ENCODE assay signal across 15 cellular contexts in genomic region chr9:87194471-87194870, GRCh38.
DNase-seq lines count a peak whose midpoint lies in the region; ATAC-seq, FAIRE-seq and TF ChIP-seq lines count a peak whose summit lies in the region.
"Had no signal": no experiment of that assay in that cellular context is flagged by ENCODE, and none has a peak within 500 bp of the region (broad histone marks: within the 10 kb centered on the region; RNA-seq: fewer than 3 reads in every experiment).

No MANE protein-coding gene starts in this region.

- H3K4me1 ChIP-seq in body of pancreas, result no peaks in the 10 kb centered on the region
- no peaks in the 10 kb centered on the region for H3K4me1 ChIP-seq in left lung
- H3K4me1 ChIP-seq in thyroid gland, result peaks cover 7 to 16% of the 10 kb centered on the region in 2 donors
- H3K4me1 ChIP-seq: psoas muscle had no signal

- no peaks in the 10 kb centered on the region for H3K27me3 ChIP-seq in body of pancreas
- peaks cover 0 to 12% of the 10 kb centered on the region in 2 donors for H3K27me3 ChIP-seq in left lung
- no peaks in the 10 kb centered on the region for H3K27me3 ChIP-seq in thyroid gland
- H3K27me3 ChIP-seq: upper lobe of left lung had no signal

- H3K27me3 Mint-ChIP-seq in activated naive CD4-positive, alpha-beta T cell treated with anti-CD3 and anti-CD28 coated beads, Interleukin-2, amount 10 ng/mL, durations not matched to agents 7 days and 5 days, result peaks cover 12% of the 10 kb centered on the region

- no peak for TF ChIP-seq POLR2A in body of pancreas (IDR thresholded peaks at IDR 0.05)
- TF ChIP-seq POLR2A in thyroid gland (IDR thresholded peaks at IDR 0.05), result no peak

- H3K36me3 Mint-ChIP-seq in activated naive CD4-positive, alpha-beta T cell treated with anti-CD3 and anti-CD28 coated beads, Interleukin-2, amount 10 ng/mL, durations not matched to agents 7 days and 5 days, result no peaks in the 10 kb centered on the region

- peaks cover 4% of the 10 kb centered on the region for H3K4me1 Mint-ChIP-seq in activated naive CD4-positive, alpha-beta T cell treated with anti-CD3 and anti-CD28 coated beads, Interleukin-2, amount 10 ng/mL, durations not matched to agents 7 days and 5 days

- intact Hi-C loops in body of pancreas (cut with DNase I) (no loop called here), left lung (cut with DNase I) (no loop called here), thyroid gland (cut with DNase I) (no loop called here)

- no peak for FAIRE-seq in urothelium cell line (lab: Jason Lieb, UNC)

- TF ChIP-seq CTCF in HFF-Myc (IDR thresholded peaks at IDR 0.05; ENCODE audit: low read depth, low read length, missing control alignments), result no peak
- TF ChIP-seq CTCF in body of pancreas (IDR thresholded peaks at IDR 0.05), result no peak
- no peak for TF ChIP-seq CTCF in left lung (IDR thresholded peaks at IDR 0.05)
- no peak for TF ChIP-seq CTCF in thyroid gland (IDR thresholded peaks at IDR 0.05)

- no peak overlapping the region for H3K4me3 Mint-ChIP-seq in activated naive CD4-positive, alpha-beta T cell treated with anti-CD3 and anti-CD28 coated beads, Interleukin-2, amount 10 ng/mL, durations not matched to agents 7 days and 5 days
- H3K4me3 Mint-ChIP-seq: activated CD8-positive, alpha-beta T cell treated with anti-CD3 and anti-CD28 coated beads for 36 hours had no signal

- H3K9me3 ChIP-seq in body of pancreas (no peaks in the 10 kb centered on the region), left lung (no peaks in the 10 kb centered on the region), thyroid gland (no peaks in the 10 kb centered on the region)
- H3K9me3 ChIP-seq: psoas muscle, upper lobe of left lung had no signal

- no peaks in the 10 kb centered on the region for H3K9me3 Mint-ChIP-seq in activated naive CD4-positive, alpha-beta T cell treated with anti-CD3 and anti-CD28 coated beads, Interleukin-2, amount 10 ng/mL, durations not matched to agents 7 days and 5 days
- H3K9me3 Mint-ChIP-seq: activated CD8-positive, alpha-beta T cell treated with anti-CD3 and anti-CD28 coated beads for 36 hours had no signal

- 39 to 56% methylated on average over 4 of the region's 4 CpGs for WGBS in body of pancreas, 2 donors
- WGBS in thyroid gland, 2 donors, result 25% methylated on average over 4 of the region's 4 CpGs

- ATAC-seq in body of pancreas, result peak; percentile 52
- ATAC-seq in left lung, result peak; percentile 30
- no peak for ATAC-seq in HG02884 (IDR thresholded peaks at IDR 0.05; ENCODE audit: unreplicated experiment)
- ATAC-seq: activated CD8-positive, alpha-beta T cell treated with anti-CD3 and anti-CD28 coated beads for 36 hours; psoas muscle had no signal

- CTCF ChIA-PET in activated naive CD4-positive, alpha-beta T cell treated with anti-CD3 and anti-CD28 coated beads, Interleukin-2, amount 10 ng/mL, durations not matched to agents 7 days and 5 days (lab: Charles Lee), result no interaction called here

- H3K27ac ChIP-seq in body of pancreas (peak overlapping the region in 1 of 4 donors; percentile 1), left lung (peak overlapping the region in 1 of 2 donors; percentile 13), thyroid gland (peak overlapping the region in 2 of 3 donors; percentile 20 to 31)
- H3K27ac ChIP-seq: psoas muscle, upper lobe of left lung had no signal

- DNase-seq in HFF-Myc (ENCODE audit: extremely low read depth, low read depth) (peak; percentile 51), body of pancreas (no peak), left lung (no peak), thyroid gland (no peak), NCI-H187 (lab: John Stamatoyannopoulos, UW) (no peak), urothelium cell line (ENCODE audit: low spot score) (no peak)
- DNase-seq in activated naive CD4-positive, alpha-beta T cell treated with anti-CD3 and anti-CD28 coated beads, Interleukin-2, amount 10 ng/mL, durations not matched to agents 7 days and 5 days, result no peak
- DNase-seq: activated CD8-positive, alpha-beta T cell treated with anti-CD3 and anti-CD28 coated beads for 36 hours; DMS53; erythroblast; left cardiac atrium; NCI-H1694; psoas muscle; upper lobe of left lung had no signal

- H3K4me3 ChIP-seq in HFF-Myc (replicated peaks; ENCODE audit: low read depth, low read length) (no peak overlapping the region), body of pancreas (no peak overlapping the region), left lung (no peak overlapping the region), thyroid gland (replicated peaks in 1 of 3) (no peak overlapping the region)
- H3K4me3 ChIP-seq: psoas muscle, upper lobe of left lung had no signal

- H3K36me3 ChIP-seq in body of pancreas (replicated peaks in 1 of 2; ENCODE audit: insufficient read depth in 1 of 2, low read depth in 2 of 2) (no peaks in the 10 kb centered on the region), left lung (no peaks in the 10 kb centered on the region), thyroid gland (no peaks in the 10 kb centered on the region)
- H3K36me3 ChIP-seq: upper lobe of left lung had no signal

- no peak overlapping the region for H3K27ac Mint-ChIP-seq in activated naive CD4-positive, alpha-beta T cell treated with anti-CD3 and anti-CD28 coated beads, Interleukin-2, amount 10 ng/mL, durations not matched to agents 7 days and 5 days
- H3K27ac Mint-ChIP-seq: activated CD8-positive, alpha-beta T cell treated with anti-CD3 and anti-CD28 coated beads for 36 hours had no signal
